Comparison of ENCODE assay signal across 9 cellular contexts in genomic region chr1:66980745-66981367, GRCh38. TPM values are rescaled to one million over a fixed set of nuclear protein-coding genes. Genes with fewer than 3 reads are reported as not detected.
DNase-seq lines count a peak whose midpoint lies in the region; TF ChIP-seq lines count a peak whose summit lies in the region.
"Had no signal": no experiment of that assay in that cellular context is flagged by ENCODE, and none has a peak within 500 bp of the region (broad histone marks: within the 10 kb centered on the region; RNA-seq: fewer than 3 reads in every experiment).

No MANE protein-coding gene starts in this region.

- no peaks in the 10 kb centered on the region for H3K9me3 ChIP-seq in colonic mucosa
- H3K9me3 ChIP-seq in neutrophil, result no peaks in the 10 kb centered on the region

- no peak for TF ChIP-seq CTCF in colonic mucosa (IDR thresholded peaks at IDR 0.05)
- no peak for TF ChIP-seq CTCF in neutrophil (IDR thresholded peaks at IDR 0.05)

- H3K4me1 ChIP-seq in colonic mucosa (peaks cover 10% of the 10 kb centered on the region), neutrophil (ENCODE audit: control insufficient read depth in 1 of 2, insufficient read depth in 1 of 2, low read depth in 1 of 2, low read length in 1 of 2) (peaks cover 3 to 5% of the 10 kb centered on the region in 2 experiments)

- H3K27me3 ChIP-seq in colonic mucosa (no peaks in the 10 kb centered on the region), neutrophil (no peaks in the 10 kb centered on the region)

- intact Hi-C loops in colonic mucosa (cut with DNase I), result no loop called here

- H3K27ac ChIP-seq in colonic mucosa (peak overlapping the region; percentile 50), neutrophil (peak overlapping the region; percentile 58)

- peaks cover 5% of the 10 kb centered on the region for H3K36me3 ChIP-seq in colonic mucosa
- peaks cover 97% of the 10 kb centered on the region for H3K36me3 ChIP-seq in neutrophil

- H3K4me3 ChIP-seq in colonic mucosa (no peak overlapping the region), neutrophil (ENCODE audit: low read depth in 1 of 2, low read length in 1 of 2) (no peak overlapping the region)

- peak; percentile 84 for DNase-seq in DMS53 (lab: John Stamatoyannopoulos, UW)
- peak; percentile 83 for DNase-seq in NCI-H2029 (lab: John Stamatoyannopoulos, UW)
- no peak for DNase-seq in colonic mucosa
- DNase-seq in ureter (ENCODE audit: low spot score), result no peak
- no peak for DNase-seq in islet precursor cell
- no peak for DNase-seq in central memory CD4-positive, alpha-beta T cell
- no peak for DNase-seq in Kasumi-1 (lab: John Stamatoyannopoulos, UW)
- DNase-seq: Right ventricle myocardium superior had no signal

- H3K9ac ChIP-seq in colonic mucosa (ENCODE audit: low read depth in 2 of 2, low read length in 2 of 2), result no peak overlapping the region

RNA-seq across cellular contexts. Expression of gene MIER1, which starts 56.1 kb away (rescaled TPM):
- total RNA-seq in colonic mucosa (10 to 100 TPM; 43.1 to 76.8 TPM), ureter (48.4 TPM)

RNA-seq across cellular contexts. Expression of gene DNAI4, which starts 56.2 kb away (rescaled TPM):
- total RNA-seq in colonic mucosa (10 to 100 TPM; 11.4 to 12.8 TPM), ureter (17.2 TPM)

Comparison
In these comparisons a context has a peak if more than half of its experiments do, and no peak if none do; other contexts are left out.
1. DNase-seq: peak in DMS53 (single experiment) and NCI-H2029 (single experiment); none in colonic mucosa (single experiment), ureter (single experiment), islet precursor cell (single experiment), central memory CD4-positive, alpha-beta T cell (single experiment) and Kasumi-1 (0 of 2).